ENCODE assay signal across 22 cellular contexts in the genomic region with DNA sequence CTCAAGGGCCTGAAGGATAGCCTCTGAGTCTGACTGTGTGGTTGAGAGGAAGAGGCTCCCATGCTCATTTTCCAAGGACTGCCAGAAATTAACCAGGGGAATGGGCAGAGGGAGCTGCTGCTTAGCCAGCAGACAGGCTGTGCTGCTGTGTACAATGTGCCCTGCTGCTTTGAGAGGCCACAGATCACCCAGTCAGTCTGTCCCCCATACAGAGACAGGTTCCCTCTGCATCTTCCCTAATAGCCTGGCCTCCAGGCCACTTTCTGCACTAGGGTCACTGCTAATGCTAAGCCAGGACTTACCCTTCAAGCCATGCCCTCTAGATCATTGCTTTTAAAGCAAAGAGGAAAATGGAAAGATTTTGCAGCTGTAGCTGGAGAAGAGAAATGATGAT.
"Had no signal": no experiment of that assay in that cellular context is flagged by ENCODE, and none has a peak within 500 bp of the region (broad histone marks: within the 10 kb centered on the region; RNA-seq: fewer than 3 reads in every experiment).

No MANE protein-coding gene starts in this region.

- H3K36me3 Mint-ChIP-seq: IgD-negative memory B cell, T-cell had no signal

- H3K9ac ChIP-seq: KMS-11 had no signal

- H3K4me1 Mint-ChIP-seq: IgD-negative memory B cell, T-cell had no signal

- H3K4me3 Mint-ChIP-seq: IgD-negative memory B cell, T-cell had no signal

- H3K9me3 ChIP-seq: SJCRH30 had no signal

- H3K27ac ChIP-seq: HL-60, KMS-11, RWPE1, SJCRH30 had no signal

- H3K36me3 ChIP-seq: SJCRH30 had no signal

- H3K27me3 Mint-ChIP-seq: T-cell had no signal

- H3K9me3 Mint-ChIP-seq: IgD-negative memory B cell, T-cell had no signal

- H3K4me2 ChIP-seq: KMS-11 had no signal

- ATAC-seq: K562, T-cell had no signal

- H3K27me3 ChIP-seq: SJCRH30 had no signal

- H3K27ac Mint-ChIP-seq: IgD-negative memory B cell, T-cell had no signal

- DNase-seq: Kasumi-1, MV-4-11, NCI-H1048, NCI-H1105, NCI-H1436 treated with DMSO at 0.1 percent for 48 hours, NCI-H1694, NCI-H187 treated with DMSO at 0.1 percent for 48 hours, NCI-H2029 treated with DMSO at 0.1 percent for 48 hours, NCI-H2171 treated with DMSO at 0.1 percent for 48 hours, NCI-H345, NCI-H446 treated with DMSO at 0.1 percent for 48 hours, NCI-H510A treated with DMSO at 0.1 percent for 48 hours, NCI-H526, SHP77 treated with DMSO at 0.1 percent for 48 hours, SJCRH30, SW 1271, T-cell had no signal

- H3K4me3 ChIP-seq: K562, SJCRH30 had no signal
